1 cellular context compared by ENCODE assay signal in genomic region chr3:41075958-41076357, GRCh38.
TF ChIP-seq lines count a peak whose summit lies in the region.

No MANE protein-coding gene starts in this region.

TF ChIP-seq in SK-N-SH treated with all-trans-retinoic acid at 6 μM for 48 hours, 23 proteins besides CTCF, POLR2A, EP300 and RAD21 (continued from another document):
- no peak for TF ChIP-seq TSHZ2 (CRISPR knock-in tag; IDR thresholded peaks at IDR 0.05)
- TF ChIP-seq ARNTL (CRISPR knock-in tag; IDR thresholded peaks at IDR 0.05; ENCODE audit: borderline replicate concordance, low read depth) = no peak
- no peak for TF ChIP-seq TOX (CRISPR knock-in tag; IDR thresholded peaks at IDR 0.05; ENCODE audit: borderline replicate concordance)
- TF ChIP-seq SNAI2 (CRISPR knock-in tag; IDR thresholded peaks at IDR 0.05) = no peak
- TF ChIP-seq CREB5 (CRISPR knock-in tag; IDR thresholded peaks at IDR 0.05; ENCODE audit: low read depth) = no peak
- no peak for TF ChIP-seq ZFP30 (CRISPR knock-in tag; IDR thresholded peaks at IDR 0.05)
- no peak for TF ChIP-seq PPARA (CRISPR knock-in tag; IDR thresholded peaks at IDR 0.05; ENCODE audit: borderline replicate concordance)
- no peak for TF ChIP-seq TCF4 (CRISPR knock-in tag; IDR thresholded peaks at IDR 0.05; ENCODE audit: borderline replicate concordance)
- TF ChIP-seq ZNF565 (CRISPR knock-in tag; conservative IDR thresholded peaks at IDR 0.05; ENCODE audit: low read depth) = no peak
- TF ChIP-seq RARB (CRISPR knock-in tag; IDR thresholded peaks at IDR 0.05) = no peak
- TF ChIP-seq OSR1 (CRISPR knock-in tag; IDR thresholded peaks at IDR 0.05) = no peak
- no peak for TF ChIP-seq CSDC2 (CRISPR knock-in tag; IDR thresholded peaks at IDR 0.05)
- TF ChIP-seq ZNF70 (CRISPR knock-in tag; IDR thresholded peaks at IDR 0.05) = no peak
